ENCODE assay signal across 8 cellular contexts in genomic region chr2:91442906-91443729, GRCh38.
DNase-seq lines count a peak whose midpoint lies in the region; ATAC-seq and TF ChIP-seq lines count a peak whose summit lies in the region.
"Not testable (repeated sequence)": the region's sequence is repeated elsewhere in the genome, so short reads cannot be mapped to it uniquely, and the experiment has no call there.

No MANE protein-coding gene starts in this region.

- H3K4me1 ChIP-seq in NT2/D1 (ENCODE audit: insufficient read depth, insufficient read length); right cardiac atrium (ENCODE audit: control insufficient read depth, insufficient read depth, low read length); skeletal muscle satellite cell (ENCODE audit: control insufficient read depth, insufficient read depth, low read length): not testable (repeated sequence)
- peaks cover 13 to 20% (median 16%) of the 10 kb centered on the region in 4 donors for H3K4me1 ChIP-seq in esophagus muscularis mucosa
- H3K4me1 ChIP-seq in vagina, result peaks cover 15% of the 10 kb centered on the region

- H3K27ac ChIP-seq in esophagus muscularis mucosa (replicated peaks in 1 of 4); right cardiac atrium (ENCODE audit: low read length); vagina: not testable (repeated sequence)

- H3K4me2 ChIP-seq in skeletal muscle satellite cell (ENCODE audit: low read length), result peak overlapping the region; percentile 72

- H3K9me3 ChIP-seq in NT2/D1 (ENCODE audit: insufficient read depth, low read length); esophagus muscularis mucosa; right cardiac atrium (ENCODE audit: control insufficient read depth, low read length); skeletal muscle satellite cell (replicated peaks; ENCODE audit: low read length); vagina: not testable (repeated sequence)

- peaks cover 13% of the 10 kb centered on the region for H3K27me3 Mint-ChIP-seq in activated naive CD8-positive, alpha-beta T cell treated with anti-CD3 and anti-CD28 coated beads, Interleukin-2, amount 10 ng/mL, durations not matched to agents 7 days and 5 days
- H3K27me3 Mint-ChIP-seq in memory B cell, result peaks cover 12% of the 10 kb centered on the region

- not testable (repeated sequence) for TF ChIP-seq EP300 in esophagus muscularis mucosa (IDR thresholded peaks at IDR 0.05)

- POLR2A ChIA-PET in activated naive CD8-positive, alpha-beta T cell treated with anti-CD3 and anti-CD28 coated beads, Interleukin-2, amount 10 ng/mL, durations not matched to agents 7 days and 5 days (lab: Charles Lee), result not testable (repeated sequence)

- H3K4me3 ChIP-seq in NT2/D1 (ENCODE audit: insufficient read length, low read depth) (peak overlapping the region; percentile 27), esophagus muscularis mucosa (peak overlapping the region; percentile 42 to 49 (median 48)), right cardiac atrium (ENCODE audit: low read length) (peak overlapping the region; percentile 89), vagina (peak overlapping the region; percentile 11 to 23)
- H3K4me3 ChIP-seq in skeletal muscle satellite cell (ENCODE audit: low read length), result not testable (repeated sequence)

- ATAC-seq in activated naive CD8-positive, alpha-beta T cell treated with anti-CD3 and anti-CD28 coated beads, Interleukin-2, amount 10 ng/mL, durations not matched to agents 7 days and 5 days (ENCODE audit: low read depth); memory B cell (ENCODE audit: low read depth): not testable (repeated sequence)
- ATAC-seq in right cardiac atrium, result peak; percentile 43 to 65

- not testable (repeated sequence) for H3K9me3 Mint-ChIP-seq in activated naive CD8-positive, alpha-beta T cell treated with anti-CD3 and anti-CD28 coated beads, Interleukin-2, amount 10 ng/mL, durations not matched to agents 7 days and 5 days; memory B cell

- peak; percentile 1 for DNase-seq in GM10266 (ENCODE audit: extremely low spot score)
- not testable (repeated sequence) for DNase-seq in NT2/D1 (ENCODE audit: low read depth, low spot score); memory B cell (ENCODE audit: low spot score in 2 of 2)
- peak; percentile 27 for DNase-seq in activated naive CD8-positive, alpha-beta T cell treated with anti-CD3 and anti-CD28 coated beads, Interleukin-2, amount 10 ng/mL, durations not matched to agents 7 days and 5 days
- DNase-seq in esophagus muscularis mucosa (ENCODE audit: extremely low spot score), result peak; percentile 92
- DNase-seq in right cardiac atrium, result peak in 2 of 3 donors; percentile 45 to 60
- peak in 1 of 2 donors; percentile 72 for DNase-seq in vagina (ENCODE audit: extremely low spot score in 2 of 2)

- intact Hi-C loops in esophagus muscularis mucosa (cut with DNase I); right cardiac atrium (cut with DNase I); vagina (cut with DNase I): not testable (repeated sequence)

- TF ChIP-seq POLR2A in esophagus muscularis mucosa (IDR thresholded peaks at IDR 0.05; ENCODE audit: low read depth); vagina (IDR thresholded peaks at IDR 0.05): not testable (repeated sequence)

- not testable (repeated sequence) for H3K9ac ChIP-seq in NT2/D1 (ENCODE audit: insufficient read length, low read depth); skeletal muscle satellite cell (ENCODE audit: low read depth, low read length)

- peaks cover 22% of the 10 kb centered on the region for H3K27me3 ChIP-seq in NT2/D1 (ENCODE audit: insufficient read depth, insufficient read length)
- peaks cover 8 to 48% (median 20%) of the 10 kb centered on the region in 4 donors for H3K27me3 ChIP-seq in esophagus muscularis mucosa
- H3K27me3 ChIP-seq in right cardiac atrium (ENCODE audit: control insufficient read depth, insufficient read depth), result not testable (repeated sequence)
- H3K27me3 ChIP-seq in skeletal muscle satellite cell (ENCODE audit: control insufficient read depth, insufficient read depth, low read length), result peaks cover 12% of the 10 kb centered on the region
- peaks cover 12% of the 10 kb centered on the region for H3K27me3 ChIP-seq in vagina

- WGBS in esophagus muscularis mucosa, result 17% methylated on average over 49 of the region's 69 CpGs
- WGBS in right cardiac atrium, result 9% methylated on average over 51 of the region's 69 CpGs

- H3K4me3 Mint-ChIP-seq in activated naive CD8-positive, alpha-beta T cell treated with anti-CD3 and anti-CD28 coated beads, Interleukin-2, amount 10 ng/mL, durations not matched to agents 7 days and 5 days, result not testable (repeated sequence)
- peak overlapping the region; percentile 70 for H3K4me3 Mint-ChIP-seq in memory B cell

- not testable (repeated sequence) for TF ChIP-seq CTCF in GM10266 (IDR thresholded peaks at IDR 0.05; ENCODE audit: control insufficient read depth, insufficient read depth, low read depth, missing control alignments); esophagus muscularis mucosa (IDR thresholded peaks at IDR 0.05); vagina (IDR thresholded peaks at IDR 0.05)

- not testable (repeated sequence) for H3K4me1 Mint-ChIP-seq in activated naive CD8-positive, alpha-beta T cell treated with anti-CD3 and anti-CD28 coated beads, Interleukin-2, amount 10 ng/mL, durations not matched to agents 7 days and 5 days; memory B cell

- H3K36me3 Mint-ChIP-seq in activated naive CD8-positive, alpha-beta T cell treated with anti-CD3 and anti-CD28 coated beads, Interleukin-2, amount 10 ng/mL, durations not matched to agents 7 days and 5 days; memory B cell: not testable (repeated sequence)

- peak overlapping the region; percentile 45 for H3K27ac Mint-ChIP-seq in activated naive CD8-positive, alpha-beta T cell treated with anti-CD3 and anti-CD28 coated beads, Interleukin-2, amount 10 ng/mL, durations not matched to agents 7 days and 5 days
- not testable (repeated sequence) for H3K27ac Mint-ChIP-seq in memory B cell

- H3K36me3 ChIP-seq in NT2/D1 (ENCODE audit: insufficient read depth, insufficient read length, low read length); esophagus muscularis mucosa; skeletal muscle satellite cell (ENCODE audit: insufficient read depth, low read length); vagina: not testable (repeated sequence)
